Comparison of ENCODE assay signal across 1 cellular context in the genomic region with DNA sequence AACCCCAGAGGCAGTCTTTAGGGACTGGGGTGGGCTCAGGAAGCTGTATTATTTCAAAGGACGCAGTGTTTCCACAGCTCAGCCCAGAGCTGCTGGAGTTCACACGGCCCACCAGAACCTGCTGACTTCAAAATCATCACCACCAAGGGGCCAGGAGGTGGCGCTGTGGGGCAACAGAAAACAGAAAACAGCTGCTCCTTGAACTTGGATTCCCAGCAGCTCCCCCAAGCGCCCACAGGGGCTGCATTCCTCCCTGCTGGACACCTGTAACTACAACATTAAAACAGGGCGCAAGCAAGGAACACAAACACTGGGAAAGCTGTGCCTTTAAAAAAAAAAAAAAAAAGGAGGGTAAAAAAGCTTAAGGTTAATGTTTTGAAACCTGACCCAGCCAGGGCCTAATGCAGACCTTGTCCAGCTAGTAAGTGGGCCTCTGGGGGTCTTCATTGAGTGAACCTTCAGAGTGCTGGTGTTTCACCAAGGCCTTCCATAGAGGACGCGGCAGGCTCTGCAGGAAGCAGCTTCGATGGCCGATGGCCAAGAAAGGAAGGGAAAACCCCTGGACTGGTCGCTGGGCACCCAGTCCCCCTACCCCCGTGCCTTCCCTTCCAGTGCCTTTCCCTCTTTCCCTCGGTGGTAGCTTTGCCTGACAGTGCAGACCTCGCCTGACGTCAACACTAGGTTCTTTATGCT.
TF ChIP-seq lines count a peak whose summit lies in the region.

No MANE protein-coding gene starts in this region.

TF ChIP-seq in HepG2, 621 proteins besides CTCF, POLR2A, EP300 and RAD21 (continued from another document and continues in another):
- 0 out of 2 replicates have a peak, but pooled peaks have one; percentile 29 for TF ChIP-seq DZIP1 (CRISPR knock-in tag; IDR thresholded peaks at IDR 0.05)
- TF ChIP-seq, protein P1, sequence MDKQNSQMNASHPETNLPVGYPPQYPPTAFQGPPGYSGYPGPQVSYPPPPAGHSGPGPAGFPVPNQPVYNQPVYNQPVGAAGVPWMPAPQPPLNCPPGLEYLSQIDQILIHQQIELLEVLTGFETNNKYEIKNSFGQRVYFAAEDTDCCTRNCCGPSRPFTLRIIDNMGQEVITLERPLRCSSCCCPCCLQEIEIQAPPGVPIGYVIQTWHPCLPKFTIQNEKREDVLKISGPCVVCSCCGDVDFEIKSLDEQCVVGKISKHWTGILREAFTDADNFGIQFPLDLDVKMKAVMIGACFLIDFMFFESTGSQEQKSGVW (CRISPR knock-in tag; IDR thresholded peaks at IDR 0.05; ENCODE audit: borderline replicate concordance): no peak
- 0 out of 2 replicates have a peak, but pooled peaks have one; percentile 23 for TF ChIP-seq ETV6 (CRISPR knock-in tag; conservative IDR thresholded peaks at IDR 0.05)
- TF ChIP-seq, protein P2, sequence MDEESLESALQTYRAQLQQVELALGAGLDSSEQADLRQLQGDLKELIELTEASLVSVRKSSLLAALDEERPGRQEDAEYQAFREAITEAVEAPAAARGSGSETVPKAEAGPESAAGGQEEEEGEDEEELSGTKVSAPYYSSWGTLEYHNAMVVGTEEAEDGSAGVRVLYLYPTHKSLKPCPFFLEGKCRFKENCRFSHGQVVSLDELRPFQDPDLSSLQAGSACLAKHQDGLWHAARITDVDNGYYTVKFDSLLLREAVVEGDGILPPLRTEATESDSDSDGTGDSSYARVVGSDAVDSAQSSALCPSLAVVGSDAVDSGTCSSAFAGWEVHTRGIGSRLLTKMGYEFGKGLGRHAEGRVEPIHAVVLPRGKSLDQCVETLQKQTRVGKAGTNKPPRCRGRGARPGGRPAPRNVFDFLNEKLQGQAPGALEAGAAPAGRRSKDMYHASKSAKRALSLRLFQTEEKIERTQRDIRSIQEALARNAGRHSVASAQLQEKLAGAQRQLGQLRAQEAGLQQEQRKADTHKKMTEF (CRISPR knock-in tag; IDR thresholded peaks at IDR 0.05): 0 out of 2 replicates have a peak, but pooled peaks have one; percentile 43
- TF ChIP-seq, protein P3, sequence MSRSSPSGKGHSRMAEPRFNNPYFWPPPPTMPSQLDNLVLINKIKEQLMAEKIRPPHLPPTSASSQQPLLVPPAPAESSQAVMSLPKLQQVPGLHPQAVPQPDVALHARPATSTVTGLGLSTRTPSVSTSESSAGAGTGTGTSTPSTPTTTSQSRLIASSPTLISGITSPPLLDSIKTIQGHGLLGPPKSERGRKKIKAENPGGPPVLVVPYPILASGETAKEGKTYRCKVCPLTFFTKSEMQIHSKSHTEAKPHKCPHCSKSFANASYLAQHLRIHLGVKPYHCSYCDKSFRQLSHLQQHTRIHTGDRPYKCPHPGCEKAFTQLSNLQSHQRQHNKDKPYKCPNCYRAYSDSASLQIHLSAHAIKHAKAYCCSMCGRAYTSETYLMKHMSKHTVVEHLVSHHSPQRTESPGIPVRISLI (CRISPR knock-in tag; IDR thresholded peaks at IDR 0.05; ENCODE audit: borderline replicate concordance): peak; percentile 38; the same call in 1 of the 2 replicates
- TF ChIP-seq SAP130 (CRISPR knock-in tag; IDR thresholded peaks at IDR 0.05; ENCODE audit: low read depth): peak; percentile 64; the same call in 1 of the 2 replicates
- peak; percentile 58; the same call in 1 of the 2 replicates for TF ChIP-seq ZNF232 (CRISPR knock-in tag; IDR thresholded peaks at IDR 0.05; ENCODE audit: borderline replicate concordance)
- TF ChIP-seq HOXA5 (CRISPR knock-in tag; IDR thresholded peaks at IDR 0.05): peak; percentile 88
- TF ChIP-seq, protein P4, sequence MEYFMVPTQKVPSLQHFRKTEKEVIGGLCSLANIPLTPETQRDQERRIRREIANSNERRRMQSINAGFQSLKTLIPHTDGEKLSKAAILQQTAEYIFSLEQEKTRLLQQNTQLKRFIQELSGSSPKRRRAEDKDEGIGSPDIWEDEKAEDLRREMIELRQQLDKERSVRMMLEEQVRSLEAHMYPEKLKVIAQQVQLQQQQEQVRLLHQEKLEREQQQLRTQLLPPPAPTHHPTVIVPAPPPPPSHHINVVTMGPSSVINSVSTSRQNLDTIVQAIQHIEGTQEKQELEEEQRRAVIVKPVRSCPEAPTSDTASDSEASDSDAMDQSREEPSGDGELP (IDR thresholded peaks at IDR 0.05; ENCODE audit: borderline replicate concordance, low read depth): peak; percentile 97
- no peak for TF ChIP-seq ATF3 (CRISPR knock-in tag; IDR thresholded peaks at IDR 0.05)
- peak; percentile 59; the same call in 1 of the 2 replicates for TF ChIP-seq ZNF556 (CRISPR knock-in tag; IDR thresholded peaks at IDR 0.05; ENCODE audit: borderline replicate concordance)
- TF ChIP-seq, protein P5, sequence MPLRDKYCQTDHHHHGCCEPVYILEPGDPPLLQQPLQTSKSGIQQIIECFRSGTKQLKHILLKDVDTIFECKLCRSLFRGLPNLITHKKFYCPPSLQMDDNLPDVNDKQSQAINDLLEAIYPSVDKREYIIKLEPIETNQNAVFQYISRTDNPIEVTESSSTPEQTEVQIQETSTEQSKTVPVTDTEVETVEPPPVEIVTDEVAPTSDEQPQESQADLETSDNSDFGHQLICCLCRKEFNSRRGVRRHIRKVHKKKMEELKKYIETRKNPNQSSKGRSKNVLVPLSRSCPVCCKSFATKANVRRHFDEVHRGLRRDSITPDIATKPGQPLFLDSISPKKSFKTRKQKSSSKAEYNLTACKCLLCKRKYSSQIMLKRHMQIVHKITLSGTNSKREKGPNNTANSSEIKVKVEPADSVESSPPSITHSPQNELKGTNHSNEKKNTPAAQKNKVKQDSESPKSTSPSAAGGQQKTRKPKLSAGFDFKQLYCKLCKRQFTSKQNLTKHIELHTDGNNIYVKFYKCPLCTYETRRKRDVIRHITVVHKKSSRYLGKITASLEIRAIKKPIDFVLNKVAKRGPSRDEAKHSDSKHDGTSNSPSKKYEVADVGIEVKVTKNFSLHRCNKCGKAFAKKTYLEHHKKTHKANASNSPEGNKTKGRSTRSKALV (CRISPR knock-in tag; IDR thresholded peaks at IDR 0.05): peak; percentile 86
- peak; percentile 35; the same call in 1 of the 2 replicates for TF ChIP-seq ZNF768 (CRISPR knock-in tag; IDR thresholded peaks at IDR 0.05)
- no peak for TF ChIP-seq HBP1 (CRISPR knock-in tag; IDR thresholded peaks at IDR 0.05; ENCODE audit: low read depth)
- TF ChIP-seq ZNF781 (CRISPR knock-in tag; IDR thresholded peaks at IDR 0.05; ENCODE audit: borderline replicate concordance, not compliant biosample characterization): peak; percentile 50
- 0 out of 2 replicates have a peak, but pooled peaks have one; percentile 20 for TF ChIP-seq ZNF329 (CRISPR knock-in tag; IDR thresholded peaks at IDR 0.05; ENCODE audit: low read depth)
- TF ChIP-seq ZNF264 (CRISPR knock-in tag; IDR thresholded peaks at IDR 0.05): peak; percentile 59; the same call in 1 of the 2 replicates
- TF ChIP-seq, protein P6, sequence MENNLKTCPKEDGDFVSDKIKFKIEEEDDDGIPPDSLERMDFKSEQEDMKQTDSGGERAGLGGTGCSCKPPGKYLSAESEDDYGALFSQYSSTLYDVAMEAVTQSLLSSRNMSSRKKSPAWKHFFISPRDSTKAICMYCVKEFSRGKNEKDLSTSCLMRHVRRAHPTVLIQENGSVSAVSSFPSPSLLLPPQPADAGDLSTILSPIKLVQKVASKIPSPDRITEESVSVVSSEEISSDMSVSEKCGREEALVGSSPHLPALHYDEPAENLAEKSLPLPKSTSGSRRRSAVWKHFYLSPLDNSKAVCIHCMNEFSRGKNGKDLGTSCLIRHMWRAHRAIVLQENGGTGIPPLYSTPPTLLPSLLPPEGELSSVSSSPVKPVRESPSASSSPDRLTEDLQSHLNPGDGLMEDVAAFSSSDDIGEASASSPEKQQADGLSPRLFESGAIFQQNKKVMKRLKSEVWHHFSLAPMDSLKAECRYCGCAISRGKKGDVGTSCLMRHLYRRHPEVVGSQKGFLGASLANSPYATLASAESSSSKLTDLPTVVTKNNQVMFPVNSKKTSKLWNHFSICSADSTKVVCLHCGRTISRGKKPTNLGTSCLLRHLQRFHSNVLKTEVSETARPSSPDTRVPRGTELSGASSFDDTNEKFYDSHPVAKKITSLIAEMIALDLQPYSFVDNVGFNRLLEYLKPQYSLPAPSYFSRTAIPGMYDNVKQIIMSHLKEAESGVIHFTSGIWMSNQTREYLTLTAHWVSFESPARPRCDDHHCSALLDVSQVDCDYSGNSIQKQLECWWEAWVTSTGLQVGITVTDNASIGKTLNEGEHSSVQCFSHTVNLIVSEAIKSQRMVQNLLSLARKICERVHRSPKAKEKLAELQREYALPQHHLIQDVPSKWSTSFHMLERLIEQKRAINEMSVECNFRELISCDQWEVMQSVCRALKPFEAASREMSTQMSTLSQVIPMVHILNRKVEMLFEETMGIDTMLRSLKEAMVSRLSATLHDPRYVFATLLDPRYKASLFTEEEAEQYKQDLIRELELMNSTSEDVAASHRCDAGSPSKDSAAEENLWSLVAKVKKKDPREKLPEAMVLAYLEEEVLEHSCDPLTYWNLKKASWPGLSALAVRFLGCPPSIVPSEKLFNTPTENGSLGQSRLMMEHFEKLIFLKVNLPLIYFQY (CRISPR knock-in tag; IDR thresholded peaks at IDR 0.05; ENCODE audit: borderline replicate concordance): peak; percentile 61; the same call in 1 of the 2 replicates
- TF ChIP-seq ZBTB7B (CRISPR knock-in tag; IDR thresholded peaks at IDR 0.05): peak; percentile 90
- TF ChIP-seq, protein P7, sequence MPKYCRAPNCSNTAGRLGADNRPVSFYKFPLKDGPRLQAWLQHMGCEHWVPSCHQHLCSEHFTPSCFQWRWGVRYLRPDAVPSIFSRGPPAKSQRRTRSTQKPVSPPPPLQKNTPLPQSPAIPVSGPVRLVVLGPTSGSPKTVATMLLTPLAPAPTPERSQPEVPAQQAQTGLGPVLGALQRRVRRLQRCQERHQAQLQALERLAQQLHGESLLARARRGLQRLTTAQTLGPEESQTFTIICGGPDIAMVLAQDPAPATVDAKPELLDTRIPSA (CRISPR knock-in tag; IDR thresholded peaks at IDR 0.05; ENCODE audit: borderline replicate concordance): no peak
- TF ChIP-seq, protein P8, sequence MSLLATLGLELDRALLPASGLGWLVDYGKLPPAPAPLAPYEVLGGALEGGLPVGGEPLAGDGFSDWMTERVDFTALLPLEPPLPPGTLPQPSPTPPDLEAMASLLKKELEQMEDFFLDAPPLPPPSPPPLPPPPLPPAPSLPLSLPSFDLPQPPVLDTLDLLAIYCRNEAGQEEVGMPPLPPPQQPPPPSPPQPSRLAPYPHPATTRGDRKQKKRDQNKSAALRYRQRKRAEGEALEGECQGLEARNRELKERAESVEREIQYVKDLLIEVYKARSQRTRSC (CRISPR knock-in tag; IDR thresholded peaks at IDR 0.05; ENCODE audit: low read depth): no peak
- TF ChIP-seq SMC3 (IDR thresholded peaks at IDR 0.05; ENCODE audit: low read length): peak; percentile 98
- peak; percentile 61 for TF ChIP-seq FOXA3 (CRISPR knock-in tag; IDR thresholded peaks at IDR 0.05)
- TF ChIP-seq, protein P9, sequence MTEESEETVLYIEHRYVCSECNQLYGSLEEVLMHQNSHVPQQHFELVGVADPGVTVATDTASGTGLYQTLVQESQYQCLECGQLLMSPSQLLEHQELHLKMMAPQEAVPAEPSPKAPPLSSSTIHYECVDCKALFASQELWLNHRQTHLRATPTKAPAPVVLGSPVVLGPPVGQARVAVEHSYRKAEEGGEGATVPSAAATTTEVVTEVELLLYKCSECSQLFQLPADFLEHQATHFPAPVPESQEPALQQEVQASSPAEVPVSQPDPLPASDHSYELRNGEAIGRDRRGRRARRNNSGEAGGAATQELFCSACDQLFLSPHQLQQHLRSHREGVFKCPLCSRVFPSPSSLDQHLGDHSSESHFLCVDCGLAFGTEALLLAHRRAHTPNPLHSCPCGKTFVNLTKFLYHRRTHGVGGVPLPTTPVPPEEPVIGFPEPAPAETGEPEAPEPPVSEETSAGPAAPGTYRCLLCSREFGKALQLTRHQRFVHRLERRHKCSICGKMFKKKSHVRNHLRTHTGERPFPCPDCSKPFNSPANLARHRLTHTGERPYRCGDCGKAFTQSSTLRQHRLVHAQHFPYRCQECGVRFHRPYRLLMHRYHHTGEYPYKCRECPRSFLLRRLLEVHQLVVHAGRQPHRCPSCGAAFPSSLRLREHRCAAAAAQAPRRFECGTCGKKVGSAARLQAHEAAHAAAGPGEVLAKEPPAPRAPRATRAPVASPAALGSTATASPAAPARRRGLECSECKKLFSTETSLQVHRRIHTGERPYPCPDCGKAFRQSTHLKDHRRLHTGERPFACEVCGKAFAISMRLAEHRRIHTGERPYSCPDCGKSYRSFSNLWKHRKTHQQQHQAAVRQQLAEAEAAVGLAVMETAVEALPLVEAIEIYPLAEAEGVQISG (CRISPR knock-in tag; IDR thresholded peaks at IDR 0.05): peak; percentile 87
- 0 out of 2 replicates have a peak, but pooled peaks have one; percentile 28 for TF ChIP-seq HDAC1 (CRISPR knock-in tag; IDR thresholded peaks at IDR 0.05)
- TF ChIP-seq ZNF263 (CRISPR knock-in tag; IDR thresholded peaks at IDR 0.05): 0 out of 2 replicates have a peak, but pooled peaks have one; percentile 52
- no peak for TF ChIP-seq NFRKB (IDR thresholded peaks at IDR 0.05)
